ENCODE assay signal across 1 cellular context in genomic region chr1:40612345-40612831, GRCh38.
TF ChIP-seq lines count a peak whose summit lies in the region.

No MANE protein-coding gene starts in this region.

TF ChIP-seq in liver, 16 proteins besides CTCF, POLR2A, EP300 and RAD21 (continued from another document):
- TF ChIP-seq SP1 (IDR thresholded peaks at IDR 0.05) (no peak), JUND (IDR thresholded peaks at IDR 0.05) (no peak), RXRA (IDR thresholded peaks at IDR 0.05) (no peak), GABPA (IDR thresholded peaks at IDR 0.05 in 1 of 2, conservative IDR thresholded peaks at IDR 0.05 in 1 of 2) (no peak)
